9 cellular contexts compared by ENCODE assay signal in the genomic region with DNA sequence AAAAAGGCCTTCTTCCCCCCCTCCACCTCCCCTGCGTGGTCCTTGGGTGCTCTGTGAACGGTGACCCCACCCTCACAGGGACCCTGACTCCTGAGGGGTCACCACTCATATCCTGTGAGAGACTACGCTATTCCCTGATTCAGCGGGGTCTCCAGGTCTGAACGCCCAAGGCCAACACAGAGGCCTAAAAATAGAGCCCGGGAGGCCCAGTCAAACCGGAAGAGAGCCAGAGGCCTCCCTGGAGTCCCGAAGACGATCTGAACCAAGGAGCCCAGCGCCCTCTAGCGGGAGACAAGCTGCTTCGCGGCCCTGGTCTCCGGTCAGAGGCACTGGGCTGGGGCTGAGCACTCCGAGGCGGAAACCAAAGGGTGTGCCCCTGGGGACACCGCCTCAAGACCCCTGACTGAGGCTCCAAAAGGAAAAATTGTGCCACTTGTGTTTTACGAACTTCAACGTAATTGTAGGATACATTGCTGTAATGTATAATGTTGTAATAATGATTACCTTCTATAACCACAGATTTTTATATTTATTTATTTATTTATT. TPM values are rescaled to one million over a fixed set of nuclear protein-coding genes. Genes with fewer than 3 reads are reported as not detected.
A peak's percentile ranks its signal among the peaks of the same experiment; 100 is the strongest.
DNase-seq lines count a peak whose midpoint lies in the region; ATAC-seq, FAIRE-seq and TF ChIP-seq lines count a peak whose summit lies in the region.
"Had no signal": no experiment of that assay in that cellular context is flagged by ENCODE, and none has a peak within 500 bp of the region (broad histone marks: within the 10 kb centered on the region; RNA-seq: fewer than 3 reads in every experiment).

No MANE protein-coding gene starts in this region.

- peak overlapping the region; percentile 54; the same call in 1 of the 2 replicates for H3K27ac ChIP-seq in HUES64 (ENCODE audit: low read depth, low read length)
- peak overlapping the region; percentile 90 for H3K27ac ChIP-seq in endothelial cell of umbilical vein (ENCODE audit: insufficient read depth, low read depth, low read length)

- no peaks in the 10 kb centered on the region for H4K20me1 ChIP-seq in endothelial cell of umbilical vein (replicated peaks; ENCODE audit: control insufficient read depth, extremely low read depth, insufficient read depth, low read length)

- H3K4me3 ChIP-seq in HUES64 (ENCODE audit: low read length) (no peak overlapping the region), endothelial cell of umbilical vein (replicated peaks in 1 of 3; ENCODE audit: insufficient read depth in 1 of 3, low read depth in 1 of 3, low read length in 3 of 3) (no peak overlapping the region), mucosa of descending colon (no peak overlapping the region)

- FAIRE-seq in D721Med (lab: Jason Lieb, UNC) (no peak), endothelial cell of umbilical vein (lab: Jason Lieb, UNC) (peak; percentile 87)
- FAIRE-seq: islet of Langerhans had no signal

- TF ChIP-seq POLR2A in endothelial cell of umbilical vein (IDR thresholded peaks at IDR 0.05; ENCODE audit: low read depth, low read length): no peak

- 0 out of 2 replicates have a peak overlapping the region, but pooled peaks have one; percentile 34 for H3K9ac ChIP-seq in HUES64 (ENCODE audit: low read depth, low read length)
- peak overlapping the region; percentile 77 for H3K9ac ChIP-seq in endothelial cell of umbilical vein (replicated peaks; ENCODE audit: extremely low read depth, insufficient read depth, low read length)

- ATAC-seq in GM21528 (IDR thresholded peaks at IDR 0.05; ENCODE audit: low FRiP score, unreplicated experiment) (peak; percentile 92), mucosa of descending colon (peak; percentile 100)

- peak overlapping the region; percentile 94 for H2AFZ ChIP-seq in endothelial cell of umbilical vein (ENCODE audit: low read depth, low read length)

- dilution Hi-C loops in endothelial cell of umbilical vein (cut with MboI; ENCODE audit: extremely low pct_ligation_motif_present, low sequenced_read_pairs): no loop called here

- no peaks in the 10 kb centered on the region for H3K27me3 ChIP-seq in HUES64 (ENCODE audit: insufficient read depth, low read length)
- H3K27me3 ChIP-seq in endothelial cell of umbilical vein (ENCODE audit: control insufficient read depth in 2 of 2, insufficient read depth in 2 of 2, low read length in 2 of 2): peaks cover 0 to 4% of the 10 kb centered on the region in 2 experiments

- intact Hi-C loops in endothelial cell of umbilical vein (cut with micrococcal nuclease) (loop anchor here (1.0 to 2.0 kb wide), 8 partner anchors 89 to 609 kb away; a partner anchor contains a TSS), mucosa of descending colon (cut with DNase I, micrococcal nuclease) (loop anchor here (5.0 to 10.0 kb wide), 4 partner anchors 93 to 283 kb away; a partner anchor contains a TSS)

- H3K4me1 ChIP-seq in HUES64 (ENCODE audit: insufficient read depth, low read length) (peaks cover 10% of the 10 kb centered on the region; the same call in 1 of the 2 replicates), endothelial cell of umbilical vein (ENCODE audit: control insufficient read depth, extremely low read depth, insufficient read depth, low read length) (peaks cover 6% of the 10 kb centered on the region), mucosa of descending colon (ENCODE audit: low read depth) (peaks cover 3% of the 10 kb centered on the region)

- H3K36me3 ChIP-seq in HUES64 (ENCODE audit: insufficient read depth, low read length) (no peaks in the 10 kb centered on the region), endothelial cell of umbilical vein (ENCODE audit: control insufficient read depth in 2 of 2, extremely low read depth in 1 of 2, insufficient read depth in 2 of 2, low read length in 2 of 2) (no peaks in the 10 kb centered on the region), mucosa of descending colon (ENCODE audit: low read depth) (no peaks in the 10 kb centered on the region)

- DNase-seq in D721Med (ENCODE audit: insufficient read length, low spot score) (peak; percentile 96), NOMO-1 treated with DMSO at 0.1 percent for 48 hours (lab: John Stamatoyannopoulos, UW; ENCODE audit: unreplicated experiment) (peak; percentile 90), endothelial cell of umbilical vein (ENCODE audit: low read depth, low spot score) (peak; percentile 87), mucosa of descending colon (peak; percentile 94 to 96 (median 95))
- DNase-seq in activated CD8-positive, alpha-beta memory T cell treated with anti-CD3 and anti-CD28 coated beads for 48 hours (ENCODE audit: low read depth in 2 of 3, low spot score in 2 of 3): peak; percentile 88 to 97 (median 96)
- peak; percentile 90 to 91 for DNase-seq in stimulated activated CD8-positive, alpha-beta memory T cell treated with anti-CD3 and anti-CD28 coated beads, Interleukin-15, amount 100 ng/mL, for 48 hours (ENCODE audit: low read depth in 2 of 2)

- CTCF ChIA-PET in endothelial cell of umbilical vein (lab: Charles Lee): interaction anchor here (0.5 to 5.6 kb wide), 31 partner anchors 12 to 609 kb away, joined by 3 to 85 read pairs (median 4); a partner anchor contains a TSS

- H3K79me2 ChIP-seq in endothelial cell of umbilical vein (ENCODE audit: control insufficient read depth, insufficient read depth, low read length): no peaks in the 10 kb centered on the region

- TF ChIP-seq CTCF in D721Med (IDR thresholded peaks at IDR 0.05; ENCODE audit: insufficient read depth, missing control alignments) (peak; percentile 99), endothelial cell of umbilical vein (IDR thresholded peaks at IDR 0.05; ENCODE audit: extremely low read depth in 1 of 2, insufficient read depth in 1 of 2, low read depth in 1 of 2, low read length in 2 of 2) (peak; percentile 89 to 95), mucosa of descending colon (IDR thresholded peaks at IDR 0.05) (peak; percentile 95)

- BruUV-seq in endothelial cell of umbilical vein (replicated peaks; lab: Mats Ljungman, UMichigan): no TSS peak

- H3K9me1 ChIP-seq in endothelial cell of umbilical vein (replicated peaks; ENCODE audit: control insufficient read depth, extremely low read depth, insufficient read depth, low read length): no peaks in the 10 kb centered on the region

- H3K9me3 ChIP-seq in HUES64 (ENCODE audit: insufficient read depth, low read depth, low read length) (0 out of 2 replicates have a peak, but pooled peaks cover 3% of the 10 kb centered on the region), endothelial cell of umbilical vein (replicated peaks; ENCODE audit: control insufficient read depth, insufficient read depth, low read length) (no peaks in the 10 kb centered on the region), mucosa of descending colon (no peaks in the 10 kb centered on the region)

- POLR2A ChIA-PET in endothelial cell of umbilical vein (lab: Charles Lee): interaction anchor here (0.8 kb wide), 1 partner anchor 112 kb away, joined by 3 read pairs; a partner anchor contains a TSS

- peak overlapping the region; percentile 49 for H3K4me2 ChIP-seq in endothelial cell of umbilical vein (ENCODE audit: insufficient read depth, low read length)

- 9% methylated on average over 18 of the region's 19 CpGs for WGBS in HUES64

TF ChIP-seq in endothelial cell of umbilical vein, 7 proteins besides CTCF, POLR2A, EP300 and RAD21:
- peak; percentile 48 for TF ChIP-seq POLR2AphosphoS5 (IDR thresholded peaks at IDR 0.05; ENCODE audit: insufficient read depth, low read depth, low read length)
- TF ChIP-seq, protein P1, sequence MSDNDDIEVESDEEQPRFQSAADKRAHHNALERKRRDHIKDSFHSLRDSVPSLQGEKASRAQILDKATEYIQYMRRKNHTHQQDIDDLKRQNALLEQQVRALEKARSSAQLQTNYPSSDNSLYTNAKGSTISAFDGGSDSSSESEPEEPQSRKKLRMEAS (IDR thresholded peaks at IDR 0.05; ENCODE audit: insufficient read depth, insufficient read length): no peak

RNA-seq across cellular contexts. Expression of a gene that starts 42.4 kb away (rescaled TPM):
- 15.4 TPM for polyA plus RNA-seq in HUES64 (2013, experiment 1 of 2)
- polyA plus RNA-seq in HUES64 (2013, experiment 2 of 2): 15.7 TPM
- total RNA-seq in endothelial cell of umbilical vein: 12.5 and 17.1 TPM in 2 replicates
- polyA plus RNA-seq in endothelial cell of umbilical vein: 18.1 and 19.3 TPM in 2 replicates
- polyA plus RNA-seq in endothelial cell of umbilical vein (2011; cell fraction: cytosol; rRNA removed): 10.4 TPM in 2 replicates
- 18.3 and 19.6 TPM in 2 replicates for polyA plus RNA-seq in endothelial cell of umbilical vein (2011; cell fraction: nucleus; rRNA removed)
- polyA plus RNA-seq in endothelial cell of umbilical vein (2012): 7.9 and 9.5 TPM in 2 replicates
- polyA minus RNA-seq in endothelial cell of umbilical vein: 23.9 and 29.4 TPM in 2 replicates
- 14.2 TPM for polyA minus RNA-seq in endothelial cell of umbilical vein (2011; cell fraction: cytosol; rRNA and poly(A)+ RNA removed)
- 11.6 and 11.8 TPM in 2 replicates for polyA minus RNA-seq in endothelial cell of umbilical vein (2011; cell fraction: nucleus; rRNA and poly(A)+ RNA removed)
- 10 to 100 TPM; 20.3 to 30.7 (median 24.1) TPM for total RNA-seq in mucosa of descending colon
